Comparison of ENCODE assay signal across 26 cellular contexts in the genomic region with DNA sequence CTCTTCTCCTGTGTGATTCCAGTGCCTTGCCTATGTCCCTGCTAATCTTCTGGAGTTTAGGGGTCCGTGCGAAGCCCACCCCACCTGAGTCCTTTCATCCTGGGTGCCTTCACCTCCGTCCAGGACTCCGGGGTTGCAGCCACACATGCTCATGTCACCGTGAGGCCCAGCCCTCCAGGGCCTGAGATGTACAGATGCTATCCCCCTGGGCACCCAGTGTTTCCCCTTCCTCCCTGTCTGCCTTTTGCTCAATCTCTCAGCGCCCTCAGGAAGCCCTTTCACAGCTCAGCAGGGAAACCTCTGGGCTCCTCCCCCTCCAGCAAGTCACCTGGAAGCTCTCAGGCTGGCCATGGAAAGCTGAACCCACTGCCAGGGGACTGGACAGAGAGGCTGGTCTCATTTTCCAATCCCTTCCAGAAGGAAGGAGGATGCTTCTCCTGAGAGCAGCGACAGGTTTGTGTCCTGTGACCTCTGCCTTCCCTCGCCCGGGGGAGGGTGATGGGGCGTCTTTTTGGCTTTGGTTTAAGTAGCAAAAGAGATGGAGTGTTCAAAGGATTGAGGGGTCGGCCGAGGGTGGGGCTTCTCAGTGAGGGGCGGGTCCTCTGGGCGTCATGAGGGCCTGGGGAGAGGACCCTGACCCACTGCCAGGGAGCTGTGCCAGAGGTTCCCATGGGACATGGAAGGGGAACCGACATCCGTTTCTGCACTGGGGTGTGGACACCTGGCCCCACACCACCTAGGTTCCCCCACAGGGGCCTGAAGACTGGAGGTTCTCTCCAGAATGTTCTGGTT. TPM values are rescaled to one million over a fixed set of nuclear protein-coding genes. Genes with fewer than 3 reads are reported as not detected.
A peak's percentile ranks its signal among the peaks of the same experiment; 100 is the strongest.
DNase-seq lines count a peak whose midpoint lies in the region; ATAC-seq and TF ChIP-seq lines count a peak whose summit lies in the region.
"Had no signal": no experiment of that assay in that cellular context is flagged by ENCODE, and none has a peak within 500 bp of the region (broad histone marks: within the 10 kb centered on the region; RNA-seq: fewer than 3 reads in every experiment).

No MANE protein-coding gene starts in this region.

- H3K9ac ChIP-seq in Karpas-422 (ENCODE audit: low read length), result no peak overlapping the region

- H4K20me1 ChIP-seq in osteoblast (ENCODE audit: insufficient read depth, low read length) (peaks cover 11% of the 10 kb centered on the region), Karpas-422 (ENCODE audit: insufficient read depth, low read depth, low read length) (no peaks in the 10 kb centered on the region)

- no peak overlapping the region for H3K27ac ChIP-seq in HEK293 (ENCODE audit: extremely low read depth, low read depth, low read length)
- no peak overlapping the region for H3K27ac ChIP-seq in osteoblast (ENCODE audit: low read depth, low read length)
- no peak overlapping the region for H3K27ac ChIP-seq in Karpas-422 (ENCODE audit: low read length)
- H3K27ac ChIP-seq: psoas muscle, SJCRH30, upper lobe of left lung had no signal

- H3K27me3 Mint-ChIP-seq in CD14-positive monocyte (ENCODE audit: low read depth in 3 of 3) (peaks cover 0 to 7% (median 0%) of the 10 kb centered on the region in 3 donors), endothelial cell (ENCODE audit: unreplicated experiment) (peaks cover 7% of the 10 kb centered on the region)
- no peaks in the 10 kb centered on the region for H3K27me3 Mint-ChIP-seq in activated T-cell treated with anti-CD3 and anti-CD28 coated beads, Interleukin-2, amount 50 U/mL, for 4 hours (ENCODE audit: low read depth)
- H3K27me3 Mint-ChIP-seq: activated naive CD8-positive, alpha-beta T cell; stimulated activated naive CD8-positive, alpha-beta T cell treated with anti-CD3 and anti-CD28 coated beads, Interleukin-15, amount 100 ng/mL, for 72 hours had no signal

- H3K36me3 ChIP-seq in HEK293 (ENCODE audit: control insufficient read depth in 2 of 2, insufficient read depth in 1 of 2, low read length in 2 of 2), result peaks cover 0 to 23% of the 10 kb centered on the region in 2 experiments; a peak in 1 of 3 replicates
- peaks cover 41% of the 10 kb centered on the region for H3K36me3 ChIP-seq in osteoblast (ENCODE audit: insufficient read depth, low read length)
- H3K36me3 ChIP-seq in Karpas-422 (ENCODE audit: insufficient read depth, low read length), result no peaks in the 10 kb centered on the region

- ATAC-seq in activated T-cell treated with anti-CD3 and anti-CD28 coated beads, Interleukin-2, amount 50 U/mL, for 4 hours, result no peak
- ATAC-seq: activated T-cell treated with anti-CD3 and anti-CD28 coated beads, Interleukin-2, amount 50 U/mL, for 72 hours; psoas muscle; stimulated activated naive CD8-positive, alpha-beta T cell treated with anti-CD3 and anti-CD28 coated beads, Interleukin-15, amount 100 ng/mL, for 72 hours had no signal

- TF ChIP-seq CTCF in CD14-positive monocyte (IDR thresholded peaks at IDR 0.05) (no peak), HEK293 (tag by site-specific recombination; IDR thresholded peaks at IDR 0.05) (no peak), endothelial cell (IDR thresholded peaks at IDR 0.05; ENCODE audit: unreplicated experiment) (no peak), osteoblast (IDR thresholded peaks at IDR 0.05; ENCODE audit: extremely low read depth, low read depth, low read length) (no peak)

- no peak overlapping the region for H3K4me2 ChIP-seq in osteoblast (ENCODE audit: insufficient read depth, low read length)
- no peak overlapping the region for H3K4me2 ChIP-seq in Karpas-422 (ENCODE audit: low read depth, low read length, poor library complexity, severe bottlenecking)
- H3K4me2 ChIP-seq: smooth muscle cell had no signal

- H3K36me3 Mint-ChIP-seq in CD14-positive monocyte (peaks cover 47 to 62% of the 10 kb centered on the region in 2 donors), endothelial cell (ENCODE audit: low read depth, unreplicated experiment) (peaks cover 46% of the 10 kb centered on the region)
- H3K36me3 Mint-ChIP-seq in activated T-cell treated with anti-CD3 and anti-CD28 coated beads, Interleukin-2, amount 50 U/mL, for 4 hours (ENCODE audit: insufficient read depth), result peaks cover 10% of the 10 kb centered on the region

- H2AFZ ChIP-seq in osteoblast (ENCODE audit: low read length), result no peak overlapping the region
- no peak overlapping the region for H2AFZ ChIP-seq in Karpas-422 (ENCODE audit: low read length)

- H3K4me3 Mint-ChIP-seq in CD14-positive monocyte (peak overlapping the region in 1 of 2 donors; percentile 35), endothelial cell (ENCODE audit: unreplicated experiment) (peak overlapping the region; percentile 7)
- H3K4me3 Mint-ChIP-seq in activated T-cell treated with anti-CD3 and anti-CD28 coated beads, Interleukin-2, amount 50 U/mL, for 4 hours, result no peak overlapping the region
- H3K4me3 Mint-ChIP-seq: activated naive CD8-positive, alpha-beta T cell; activated T-cell treated with anti-CD3 and anti-CD28 coated beads, Interleukin-2, amount 50 U/mL, for 72 hours; mesothelial cell of epicardium; nephron; stimulated activated naive CD8-positive, alpha-beta T cell treated with anti-CD3 and anti-CD28 coated beads, Interleukin-15, amount 100 ng/mL, for 72 hours had no signal

- H3K9me3 ChIP-seq in HEK293 (ENCODE audit: control insufficient read depth, insufficient read depth, low read depth, low read length), result no peaks in the 10 kb centered on the region
- no peaks in the 10 kb centered on the region for H3K9me3 ChIP-seq in osteoblast (ENCODE audit: low read depth, low read length)
- H3K9me3 ChIP-seq in Karpas-422 (ENCODE audit: low read length), result no peaks in the 10 kb centered on the region
- H3K9me3 ChIP-seq: psoas muscle, SJCRH30, upper lobe of left lung had no signal

- H3K4me3 ChIP-seq in HEK293 (ENCODE audit: low read depth, low read length), result no peak overlapping the region
- no peak overlapping the region for H3K4me3 ChIP-seq in osteoblast (ENCODE audit: insufficient read depth, low read length)
- no peak overlapping the region for H3K4me3 ChIP-seq in Karpas-422 (ENCODE audit: low read length)
- H3K4me3 ChIP-seq: psoas muscle, SJCRH30, smooth muscle cell, upper lobe of left lung had no signal

- no peaks in the 10 kb centered on the region for H3K27me3 ChIP-seq in osteoblast (ENCODE audit: insufficient read depth, low read length)
- H3K27me3 ChIP-seq in Karpas-422 (ENCODE audit: low read length), result no peaks in the 10 kb centered on the region
- H3K27me3 ChIP-seq: SJCRH30, upper lobe of left lung had no signal

- CTCF ChIA-PET in HEK293 (lab: Yijun Ruan, JAX), result no interaction called here

- H3K9me3 Mint-ChIP-seq in CD14-positive monocyte (peaks cover 0 to 10% (median 3%) of the 10 kb centered on the region in 7 donors), endothelial cell (ENCODE audit: unreplicated experiment) (no peaks in the 10 kb centered on the region)
- no peaks in the 10 kb centered on the region for H3K9me3 Mint-ChIP-seq in activated T-cell treated with anti-CD3 and anti-CD28 coated beads, Interleukin-2, amount 50 U/mL, for 4 hours
- H3K9me3 Mint-ChIP-seq: activated T-cell treated with anti-CD3 and anti-CD28 coated beads, Interleukin-2, amount 50 U/mL, for 72 hours; mesothelial cell of epicardium; nephron; stimulated activated naive CD8-positive, alpha-beta T cell treated with anti-CD3 and anti-CD28 coated beads, Interleukin-15, amount 100 ng/mL, for 72 hours had no signal

- no peaks in the 10 kb centered on the region for H3K4me1 ChIP-seq in HEK293 (ENCODE audit: control insufficient read depth, insufficient read depth, low read length)
- H3K4me1 ChIP-seq in osteoblast (ENCODE audit: insufficient read depth, low read length), result no peaks in the 10 kb centered on the region
- peaks cover 4% of the 10 kb centered on the region; the same call in 1 of the 2 replicates for H3K4me1 ChIP-seq in Karpas-422 (ENCODE audit: low read length)
- H3K4me1 ChIP-seq: psoas muscle had no signal

- intact Hi-C loops in CD14-positive monocyte (cut with micrococcal nuclease), result no loop called here

- POLR2A ChIA-PET in HEK293 (lab: Yijun Ruan, JAX), result no interaction called here

- H3K27ac Mint-ChIP-seq in CD14-positive monocyte (peak overlapping the region in 4 of 7 donors; percentile 57 to 81 (median 68)), endothelial cell (ENCODE audit: unreplicated experiment) (peak overlapping the region; percentile 99)
- H3K27ac Mint-ChIP-seq: activated naive CD8-positive, alpha-beta T cell; activated T-cell treated with anti-CD3 and anti-CD28 coated beads, Interleukin-2, amount 50 U/mL, for 72 hours; mesothelial cell of epicardium had no signal

- no peaks in the 10 kb centered on the region for H3K9me2 ChIP-seq in Karpas-422 (replicated peaks; ENCODE audit: insufficient read depth, low read length)

- no peak for DNase-seq in CD14-positive monocyte (ENCODE audit: low spot score)
- DNase-seq in endothelial cell (ENCODE audit: low spot score), result no peak
- peak; percentile 54 for DNase-seq in osteoblast (ENCODE audit: insufficient read length, low spot score, missing footprints)
- no peak for DNase-seq in activated T-cell treated with anti-CD3 and anti-CD28 coated beads, Interleukin-2, amount 50 U/mL, for 4 hours
- no peak for DNase-seq in NCI-H2171 treated with DMSO at 0.1 percent for 48 hours (lab: John Stamatoyannopoulos, UW)
- DNase-seq in NCI-H1105 (lab: John Stamatoyannopoulos, UW), result no peak
- DNase-seq in Karpas-422, result no peak
- DNase-seq: activated CD4-positive, alpha-beta T cell treated with anti-CD3 and anti-CD28 coated beads, Interleukin-2, amount 50 U/mL, for 1 hour; activated T-cell treated with anti-CD3 and anti-CD28 coated beads, Interleukin-2, amount 50 U/mL, for 72 hours; DMS79 treated with DMSO at 0.1 percent for 48 hours; foreskin fibroblast; hippocampal formation; MM.1S; NCI-H146; NCI-H82; psoas muscle; SJCRH30; stimulated activated CD4-positive, alpha-beta T cell treated with anti-CD3 and anti-CD28 coated beads, Interleukin-4, amount 100 ng/mL, for 1 hour; stimulated activated naive CD8-positive, alpha-beta T cell treated with anti-CD3 and anti-CD28 coated beads, Interleukin-15, amount 100 ng/mL, for 72 hours; T-helper 1 cell; upper lobe of left lung had no signal

- H3K4me1 Mint-ChIP-seq in CD14-positive monocyte (peaks cover 46% of the 10 kb centered on the region), endothelial cell (ENCODE audit: unreplicated experiment) (peaks cover 53% of the 10 kb centered on the region)
- no peaks in the 10 kb centered on the region for H3K4me1 Mint-ChIP-seq in activated T-cell treated with anti-CD3 and anti-CD28 coated beads, Interleukin-2, amount 50 U/mL, for 4 hours (ENCODE audit: low read depth)
- H3K4me1 Mint-ChIP-seq: stimulated activated naive CD8-positive, alpha-beta T cell treated with anti-CD3 and anti-CD28 coated beads, Interleukin-15, amount 100 ng/mL, for 72 hours had no signal

- peaks cover 7% of the 10 kb centered on the region for H3K79me2 ChIP-seq in osteoblast (ENCODE audit: insufficient read depth, low read length)
- no peaks in the 10 kb centered on the region for H3K79me2 ChIP-seq in Karpas-422 (ENCODE audit: low read length)

RNA-seq across cellular contexts. Expression of gene TFDP1, which starts 30.8 kb away (rescaled TPM):
- 10 to 100 TPM; 37.6 to 54.0 TPM for polyA plus RNA-seq in CD14-positive monocyte
- total RNA-seq in endothelial cell (ENCODE audit: unreplicated experiment), result 65.8 TPM
- 48.6 and 56.8 TPM in 2 replicates for total RNA-seq in osteoblast
- total RNA-seq in activated T-cell treated with anti-CD3 and anti-CD28 coated beads, Interleukin-2, amount 50 U/mL, for 4 hours, result 100 to 1,000 TPM; 147 to 200 (median 172) TPM
- total RNA-seq in Karpas-422 (2014; rRNA removed; shearing (Covaris generic); ENCODE audit: low replicate concordance), result 89.2 and 113 TPM in 2 replicates
